ENCODE assay signal across 1 cellular context in the genomic region with DNA sequence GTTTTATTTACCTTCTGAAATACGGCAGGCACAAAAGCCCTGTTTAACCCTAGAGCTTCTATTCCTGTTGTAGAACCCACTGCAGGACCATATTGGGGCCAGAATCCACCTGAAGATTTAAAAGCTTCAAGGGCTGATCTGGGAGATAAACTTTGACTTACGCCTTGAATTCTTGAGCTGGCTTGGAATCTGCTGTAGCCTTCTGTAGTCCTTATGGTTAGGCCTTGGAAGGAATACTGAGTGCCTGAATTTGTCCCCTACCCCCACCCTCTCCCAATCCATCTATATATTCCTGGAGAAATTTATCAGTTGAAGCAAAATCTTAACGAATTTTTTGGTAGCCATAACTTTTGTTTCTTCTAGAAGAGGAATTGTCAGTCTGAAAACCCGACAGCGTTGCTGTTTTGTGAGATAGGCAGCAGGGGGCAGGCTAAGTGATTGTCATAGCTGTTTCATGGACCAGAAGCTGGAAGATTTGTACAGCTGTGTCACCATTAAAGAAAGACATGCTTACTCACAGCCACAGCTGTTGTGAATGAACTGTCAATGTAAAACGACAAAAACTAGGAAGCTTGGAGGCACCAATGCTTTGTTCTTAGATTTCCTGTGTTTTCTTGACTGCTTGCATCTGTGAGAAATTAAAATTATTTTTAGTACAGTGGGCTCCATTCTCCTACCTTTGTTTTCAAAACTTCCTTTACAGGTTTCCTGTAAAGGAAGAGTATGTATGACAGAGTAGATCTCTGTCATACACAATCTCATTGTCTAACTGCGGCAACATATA.
TF ChIP-seq lines count a peak whose summit lies in the region.

No MANE protein-coding gene starts in this region.

TF ChIP-seq in H1, 55 proteins besides CTCF, POLR2A, EP300 and RAD21:
- TF ChIP-seq SRF (IDR thresholded peaks at IDR 0.05; ENCODE audit: low read depth, low read length) (no peak), TAF7 (optimal IDR thresholded peaks at IDR 0.05; ENCODE audit: borderline replicate concordance, low read depth, low read length) (no peak), SP2 (IDR thresholded peaks at IDR 0.05; ENCODE audit: low read length) (no peak), TEAD4 (IDR thresholded peaks at IDR 0.05; ENCODE audit: low read depth, low read length) (no peak), ZNF274 (IDR thresholded peaks at IDR 0.05; ENCODE audit: borderline replicate concordance, extremely low read depth, low read length) (no peak), CBX8 (IDR thresholded peaks at IDR 0.05; ENCODE audit: borderline replicate concordance, low read depth, low read length) (no peak), RBBP5 (IDR thresholded peaks at IDR 0.05; ENCODE audit: borderline replicate concordance, low read depth, low read length) (no peak), CREB1 (IDR thresholded peaks at IDR 0.05) (no peak), BACH1 (IDR thresholded peaks at IDR 0.05; ENCODE audit: low read length) (no peak), CHD7 (IDR thresholded peaks at IDR 0.05; ENCODE audit: insufficient replicate concordance, low read length) (no peak), JUN (IDR thresholded peaks at IDR 0.05; ENCODE audit: low read depth, low read length) (no peak), ASH2L (IDR thresholded peaks at IDR 0.05; ENCODE audit: low read length) (no peak), NRF1 (IDR thresholded peaks at IDR 0.05; ENCODE audit: low read depth, low read length) (no peak), USF2 (IDR thresholded peaks at IDR 0.05; ENCODE audit: low read length) (no peak), SUZ12 (IDR thresholded peaks at IDR 0.05; ENCODE audit: low read length) (no peak), KDM1A (IDR thresholded peaks at IDR 0.05; ENCODE audit: borderline replicate concordance, low read length) (no peak), SIN3A (conservative IDR thresholded peaks at IDR 0.05 in 1 of 2, IDR thresholded peaks at IDR 0.05 in 1 of 2; ENCODE audit: low read depth in 1 of 2, low read length in 2 of 2) (no peak), TBP (IDR thresholded peaks at IDR 0.05; ENCODE audit: low read depth, low read length) (no peak)
